Comparison of ENCODE assay signal across 21 cellular contexts in the genomic region with DNA sequence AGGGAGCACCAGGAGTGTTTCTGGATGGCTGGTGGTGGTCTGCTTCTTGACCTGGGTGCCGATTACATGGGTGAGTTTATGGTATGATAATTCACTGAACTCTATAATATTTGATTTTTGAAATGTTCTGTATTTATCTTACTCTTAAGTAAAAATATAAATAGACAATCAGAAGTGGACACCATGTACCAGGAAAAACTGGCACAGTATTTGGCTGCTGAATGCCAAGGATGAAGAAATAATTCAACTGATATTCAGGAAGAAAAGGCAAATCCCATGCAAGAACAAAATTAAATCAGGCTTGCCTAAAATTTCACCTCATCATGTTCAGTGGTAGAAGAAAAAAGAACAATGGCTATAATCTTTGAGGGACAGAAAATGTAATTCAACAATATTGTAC. TPM values are rescaled to one million over a fixed set of nuclear protein-coding genes. Genes with fewer than 3 reads are reported as not detected.
"Had no signal": no experiment of that assay in that cellular context is flagged by ENCODE, and none has a peak within 500 bp of the region (broad histone marks: within the 10 kb centered on the region; RNA-seq: fewer than 3 reads in every experiment).

No MANE protein-coding gene starts in this region.

- H3K9me3 ChIP-seq: SJCRH30 had no signal

- DNase-seq: Kasumi-1, MV-4-11, NCI-H1048, NCI-H1105, NCI-H1417, NCI-H1436 treated with DMSO at 0.1 percent for 48 hours, NCI-H1694 treated with DMSO at 0.1 percent for 48 hours, NCI-H1930, NCI-H2081, NCI-H2107, NCI-H2227 treated with DMSO at 0.1 percent for 48 hours, NCI-H524, NCI-H69, NCI-H774, SHP77 treated with DMSO at 0.1 percent for 48 hours, SJCRH30 had no signal

- H3K4me1 ChIP-seq: SJCRH30 had no signal

- ATAC-seq: K562, SK-N-SH treated with all-trans-retinoic acid at 6 μM for 48 hours had no signal

- H3K4me3 ChIP-seq: K562, SJCRH30 had no signal

- H3K36me3 ChIP-seq: SJCRH30 had no signal

- H3K27me3 ChIP-seq: SJCRH30 had no signal

- H3K27ac ChIP-seq: HL-60, KMS-11, RWPE1, SJCRH30 had no signal

RNA-seq across cellular contexts. Expression of a gene that starts 53.2 kb away (rescaled TPM):
- total RNA-seq: K562 had no signal
